ENCODE assay signal across 11 cellular contexts in genomic region chr11:22780914-22781593, GRCh38. TPM values are rescaled to one million over a fixed set of nuclear protein-coding genes. Genes with fewer than 3 reads are reported as not detected.
DNase-seq lines count a peak whose midpoint lies in the region; ATAC-seq, FAIRE-seq and TF ChIP-seq lines count a peak whose summit lies in the region.
"Had no signal": no experiment of that assay in that cellular context is flagged by ENCODE, and none has a peak within 500 bp of the region (broad histone marks: within the 10 kb centered on the region; RNA-seq: fewer than 3 reads in every experiment).

No MANE protein-coding gene starts in this region.

- peak overlapping the region; percentile 67 for H2AFZ ChIP-seq in GM12878 (ENCODE audit: control insufficient read depth, low read depth, low read length)

- FAIRE-seq in GM12878 (lab: Jason Lieb, UNC) (peak; percentile 52), urothelium cell line (lab: Jason Lieb, UNC) (no peak)

- H3K27me3 Mint-ChIP-seq in HFFc6 (ENCODE audit: insufficient read depth): no peaks in the 10 kb centered on the region; the same call in 1 of the 2 replicates

- H3K36me3 Mint-ChIP-seq in HFFc6 (ENCODE audit: low read depth): no peaks in the 10 kb centered on the region

- H3K4me2 ChIP-seq in GM12878 (ENCODE audit: control insufficient read depth, insufficient read depth): peak overlapping the region; percentile 55

- in situ Hi-C loops in GM12878 (cut with MboI): loop anchor here (5.0 to 10.0 kb wide), 2 partner anchors 106 to 444 kb away; partner anchors contain the start of gene SLC17A6

- H3K9me3 Mint-ChIP-seq in HFFc6: no peaks in the 10 kb centered on the region

- H3K4me1 Mint-ChIP-seq in HFFc6 (ENCODE audit: low read depth): no peaks in the 10 kb centered on the region

- H3K27ac ChIP-seq in GM12878 (ENCODE audit: control insufficient read depth, insufficient read depth): no peak overlapping the region
- H3K27ac ChIP-seq: uterus had no signal

- no peaks in the 10 kb centered on the region for H4K20me1 ChIP-seq in GM12878 (ENCODE audit: control insufficient read depth, insufficient read depth)

- H3K4me1 ChIP-seq in GM12878 (ENCODE audit: control insufficient read depth, insufficient read depth, low read length): peaks cover 11% of the 10 kb centered on the region
- H3K4me1 ChIP-seq: uterus had no signal

- TF ChIP-seq RAD21 in GM12878 (IDR thresholded peaks at IDR 0.05; ENCODE audit: insufficient read depth, low read depth, low read length): no peak

- H3K9ac ChIP-seq in GM12878 (ENCODE audit: control insufficient read depth, insufficient read depth, low read length): no peak overlapping the region

- DNase-seq in GM12878 (ENCODE audit: low read depth, low spot score): no peak
- DNase-seq in midbrain (lab: John Stamatoyannopoulos, UW): no peak
- no peak for DNase-seq in urothelium cell line (ENCODE audit: low spot score)
- DNase-seq in HFFc6: no peak
- no peak for DNase-seq in stimulated activated CD4-positive, alpha-beta T cell treated with anti-CD3 and anti-CD28 coated beads, Interleukin-15, amount 100 ng/mL, for 24 hours
- DNase-seq: kidney glomerular epithelial cell, NCI-H2081 treated with DMSO at 0.1 percent for 48 hours, uterus had no signal

- POLR2A ChIA-PET in GM12878 (lab: Charles Lee): interaction anchor here (1.0 to 2.5 kb wide), 10 partner anchors 9 to 124 kb away, joined by 3 to 15 read pairs (median 5); partner anchors contain the start of gene GAS2

- no peaks in the 10 kb centered on the region for H3K79me2 ChIP-seq in GM12878 (ENCODE audit: control insufficient read depth, insufficient read depth, low read length)

- no TSS peak for BruUV-seq in GM12878 (replicated peaks; lab: Mats Ljungman, UMichigan)

- ATAC-seq in GM18511 (IDR thresholded peaks at IDR 0.05; ENCODE audit: unreplicated experiment): peak; percentile 95
- peak; percentile 84 for ATAC-seq in GM21515 (IDR thresholded peaks at IDR 0.05; ENCODE audit: unreplicated experiment)
- peak; percentile 98 for ATAC-seq in HG03354 (IDR thresholded peaks at IDR 0.05; ENCODE audit: poor library complexity, severe bottlenecking, unreplicated experiment)
- peak; percentile 81 for ATAC-seq in GM12878

- no peak overlapping the region for H3K27ac Mint-ChIP-seq in HFFc6

- SMC1A ChIA-PET in GM12878 (lab: Charles Lee; ENCODE audit: uncharacterized antibody, unreplicated experiment): interaction anchor here (0.7 to 14.6 kb wide), 19 partner anchors 10 to 157 kb away, joined by 3 to 251 read pairs (median 5); partner anchors contain the start of gene SVIP

- RAD21 ChIA-PET in GM12878 (lab: Charles Lee; ENCODE audit: unreplicated experiment): interaction anchor here (0.8 to 7.8 kb wide), 9 partner anchors 48 to 124 kb away, joined by 3 to 81 read pairs (median 6); partner anchors contain the start of gene SVIP

- H3K36me3 ChIP-seq in GM12878 (ENCODE audit: control insufficient read depth in 2 of 2, insufficient read depth in 2 of 2, low read length in 1 of 2): no peaks in the 10 kb centered on the region
- H3K36me3 ChIP-seq: uterus had no signal

- 0 out of 4 replicates have a peak, but pooled peaks of 1 of the 2 experiments have one; percentile 40 for TF ChIP-seq EP300 in GM12878 (IDR thresholded peaks at IDR 0.05; ENCODE audit: borderline replicate concordance in 1 of 2, control insufficient read depth in 1 of 2, low read depth in 2 of 2, low read length in 2 of 2)

- 0 out of 3 replicates have a peak, but pooled peaks cover 1% of the 10 kb centered on the region for H3K9me3 ChIP-seq in GM12878 (replicated peaks; ENCODE audit: control insufficient read depth, insufficient read depth, low read length)
- H3K9me3 ChIP-seq: uterus had no signal

- TF ChIP-seq CTCF in GM12878 (IDR thresholded peaks at IDR 0.05 in 2 of 3, conservative IDR thresholded peaks at IDR 0.05 in 1 of 3; ENCODE audit: control insufficient read depth in 2 of 3, extremely low read depth in 1 of 3, insufficient read depth in 1 of 3, low read depth in 3 of 3, low read length in 3 of 3) (no peak), HFFc6 (IDR thresholded peaks at IDR 0.05) (no peak)

- no peaks in the 10 kb centered on the region for H3K27me3 ChIP-seq in GM12878 (replicated peaks in 1 of 2; ENCODE audit: control insufficient read depth in 2 of 2, insufficient read depth in 2 of 2, low read length in 1 of 2)
- H3K27me3 ChIP-seq: uterus had no signal

- H3K4me3 Mint-ChIP-seq in HFFc6: no peak overlapping the region

- intact Hi-C loops in GM12878 (cut with micrococcal nuclease; ENCODE audit: unreplicated experiment): loop anchor here (5.0 to 10.0 kb wide), 2 partner anchors 229 to 586 kb away; partner anchors contain the start of gene ANO5

- no peak for TF ChIP-seq POLR2A in GM12878 (IDR thresholded peaks at IDR 0.05; ENCODE audit: low read depth, low read length)

- 4% methylated on average over 3 of the region's 3 CpGs for WGBS in GM12878 (ENCODE audit: insufficient coverage, insufficient replicate concordance, low lambda C conversion rate, missing lambda C conversion rate)

- CTCF ChIA-PET in GM12878 (lab: Yijun Ruan, JAX): interaction anchor here (0.5 to 5.7 kb wide), 10 partner anchors 9 to 292 kb away, joined by 3 to 83 read pairs (median 4); partner anchors contain the start of gene SVIP

- no peak overlapping the region for H3K4me3 ChIP-seq in GM12878
- H3K4me3 ChIP-seq: uterus had no signal

TF ChIP-seq in GM12878, 131 proteins besides CTCF, POLR2A, EP300 and RAD21 (continues in another document):
- TF ChIP-seq E2F8 (IDR thresholded peaks at IDR 0.05; ENCODE audit: low read depth, partially characterized antibody): no peak
- no peak for TF ChIP-seq HDAC6 (IDR thresholded peaks at IDR 0.05; ENCODE audit: unreplicated experiment)
- no peak for TF ChIP-seq CBFB (IDR thresholded peaks at IDR 0.05; ENCODE audit: low read depth)
- TF ChIP-seq DPF2 (IDR thresholded peaks at IDR 0.05): 0 out of 2 replicates have a peak, but pooled peaks have one; percentile 44
- TF ChIP-seq NR2C1 (IDR thresholded peaks at IDR 0.05): no peak; the same call in 1 of the 2 replicates
- TF ChIP-seq MAX (IDR thresholded peaks at IDR 0.05; ENCODE audit: low read depth, low read length): no peak

RNA-seq across cellular contexts. Expression of gene SVIP, which starts 48.5 kb away (rescaled TPM):
- total RNA-seq in GM12878 (2013; cell fraction: nucleolus; rRNA removed): 23.8 and 24.7 TPM in 2 replicates
- total RNA-seq in GM12878 (2014; rRNA removed) (17.8 and 30.1 TPM in 2 replicates), GM12878 (2014; rRNA removed; fragmentation: Illumina TruSeq; extraction: Trizol) (33.1 and 34.3 TPM in 2 replicates), GM12878 (2021) (59.2 and 59.3 TPM in 2 replicates)
- 3.5 TPM for polyA plus RNA-seq in GM12878 (2011; ENCODE audit: low read depth)
- polyA plus RNA-seq in GM12878 (2011; rRNA removed) (51.7 and 88.3 TPM in 2 replicates), GM12878 (2014; fragmentation: Illumina TruSeq; extraction: Trizol) (34.5 and 35.8 TPM in 2 replicates), GM12878 (2014; fragmentation: Nextera tagmentation; extraction: Ambion mirVana) (10 to 100 TPM; 59.0 to 78.0 TPM), GM12878 (2014; rRNA removed) (24.9 and 32.4 TPM in 2 replicates), GM12878 (2016; fragmentation: Nextera tagmentation; extraction: Ambion mirVana) (10 to 100 TPM; 73.9 to 77.9 TPM)
- polyA plus RNA-seq in GM12878 (2011; cell fraction: cytosol; rRNA removed): 8.2 and 9.3 TPM in 2 replicates
- 7.5 and 7.8 TPM in 2 replicates for polyA plus RNA-seq in GM12878 (2011; cell fraction: nucleus; rRNA removed)
- 19.7 and 22.8 TPM in 2 replicates for polyA plus RNA-seq in GM12878 (2012)
- 4.1 and 7.0 TPM in 2 replicates for polyA minus RNA-seq in GM12878 (2011; rRNA and poly(A)+ RNA removed)
- 2.9 and 4.1 TPM in 2 replicates for polyA minus RNA-seq in GM12878 (2011; cell fraction: cytosol; rRNA and poly(A)+ RNA removed)
- polyA minus RNA-seq in GM12878 (2011; cell fraction: nucleus; rRNA and poly(A)+ RNA removed): 6.4 and 14.5 TPM in 2 replicates
- 10 to 100 TPM in 5 of 6 experiments, 1 to 10 TPM in 1; 9.9 to 25.9 (median 20.9) TPM for total RNA-seq in HFFc6 (2021; fragmentation: NEBNext Ultra II Directional; extraction: Animal tissue kit (Norgen Biotek cat#: 25700))
